ENCODE assay signal across 8 cellular contexts in the genomic region with DNA sequence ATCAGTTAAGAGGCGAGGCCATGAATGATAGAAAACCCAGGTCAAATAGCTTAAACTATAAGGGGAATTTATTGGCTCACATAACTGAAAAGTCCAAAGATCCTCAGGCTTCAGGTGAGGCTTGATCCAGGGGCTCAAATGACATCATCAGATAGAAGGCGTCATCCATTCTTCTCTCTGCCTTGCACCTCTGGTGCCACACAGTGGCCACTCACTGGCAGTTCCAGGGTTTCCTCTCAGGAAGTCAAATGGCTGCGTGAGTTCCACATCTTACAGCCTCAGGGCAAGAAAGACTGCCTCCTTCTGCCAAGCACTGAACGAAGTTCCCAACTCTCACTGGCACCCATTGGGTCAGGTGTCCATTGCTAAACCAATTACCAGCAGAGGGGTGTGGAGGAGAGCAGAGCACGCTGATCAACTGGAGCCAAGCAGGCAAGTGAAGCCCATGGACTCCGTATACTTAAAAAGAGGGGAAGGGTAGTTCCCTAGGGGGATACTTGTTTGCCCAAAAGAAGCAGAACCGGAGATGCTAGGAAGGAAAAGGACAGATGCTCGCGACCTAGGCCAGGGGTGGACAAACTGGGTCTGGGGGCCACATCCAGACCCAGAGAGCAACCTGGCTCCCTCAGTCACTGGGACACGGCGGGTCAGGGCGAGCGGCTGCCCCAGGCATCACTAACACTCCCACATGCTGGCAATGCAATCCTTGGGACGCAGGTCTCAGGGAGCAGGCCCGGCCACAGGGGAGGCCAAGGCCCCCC.
A peak's percentile ranks its signal among the peaks of the same experiment; 100 is the strongest.
DNase-seq lines count a peak whose midpoint lies in the region; ATAC-seq and TF ChIP-seq lines count a peak whose summit lies in the region.

No MANE protein-coding gene starts in this region.

- no peak for ATAC-seq in HG03457 (IDR thresholded peaks at IDR 0.05; ENCODE audit: unreplicated experiment)
- ATAC-seq in GM19395 (IDR thresholded peaks at IDR 0.05; ENCODE audit: unreplicated experiment), result no peak

- peak overlapping the region; percentile 59 to 68 for H3K27ac ChIP-seq in liver (ENCODE audit: low read depth in 1 of 2, low read length in 2 of 2)

- peak; percentile 82 for TF ChIP-seq CTCF in liver (IDR thresholded peaks at IDR 0.05; ENCODE audit: low read depth, low read length, missing input control)

- TF ChIP-seq RAD21 in liver (IDR thresholded peaks at IDR 0.05), result peak; percentile 96

- H3K4me3 ChIP-seq in liver (ENCODE audit: low read depth in 1 of 3, low read length in 3 of 3), result no peak overlapping the region

- no peak overlapping the region for H3K9ac ChIP-seq in liver (ENCODE audit: low read depth in 1 of 2, low read length in 2 of 2)

- DNase-seq in Caki2 (ENCODE audit: low read depth) (peak; percentile 12), HT1080 (ENCODE audit: low read depth) (peak; percentile 66), amniotic stem cell (lab: John Stamatoyannopoulos, UW) (peak; percentile 3), NCI-H1048 (lab: John Stamatoyannopoulos, UW) (no peak), inferior parietal cortex (ENCODE audit: extremely low spot score) (no peak)

- no peaks in the 10 kb centered on the region for H3K27me3 ChIP-seq in liver (ENCODE audit: control insufficient read depth in 4 of 4, insufficient read depth in 4 of 4, low read length in 3 of 4)

- 73% methylated on average over 15 of the region's 15 CpGs for WGBS in liver

- peaks cover 3 to 26% (median 25%) of the 10 kb centered on the region in 4 donors for H3K4me1 ChIP-seq in liver (ENCODE audit: control insufficient read depth in 4 of 4, insufficient read depth in 4 of 4, low read length in 3 of 4)

- no peaks in the 10 kb centered on the region for H3K9me3 ChIP-seq in liver (ENCODE audit: control insufficient read depth in 4 of 4, low read length in 3 of 4)

- no peaks in the 10 kb centered on the region for H3K36me3 ChIP-seq in liver (ENCODE audit: control insufficient read depth in 4 of 4, insufficient read depth in 3 of 4, low read depth in 1 of 4, low read length in 3 of 4)

- in situ Hi-C loops in Caki2 (cut with HindIII; ENCODE audit: low pct_unique_long_range_greater_than_20kb, low sequenced_read_pairs), result no loop called here

TF ChIP-seq in liver, 16 proteins besides CTCF, POLR2A, EP300 and RAD21:
- TF ChIP-seq, protein P1, sequence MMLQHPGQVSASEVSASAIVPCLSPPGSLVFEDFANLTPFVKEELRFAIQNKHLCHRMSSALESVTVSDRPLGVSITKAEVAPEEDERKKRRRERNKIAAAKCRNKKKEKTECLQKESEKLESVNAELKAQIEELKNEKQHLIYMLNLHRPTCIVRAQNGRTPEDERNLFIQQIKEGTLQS (IDR thresholded peaks at IDR 0.05), result peak; percentile 93
- peak; percentile 40 to 68 for TF ChIP-seq HNF4A (conservative IDR thresholded peaks at IDR 0.05)
- peak; percentile 93 to 97 for TF ChIP-seq JUND (IDR thresholded peaks at IDR 0.05)
- TF ChIP-seq TAF1 (conservative IDR thresholded peaks at IDR 0.05), result no peak

Comparison
In these comparisons a context has a peak if more than half of its experiments do, and no peak if none do; other contexts are left out.
1. DNase-seq: peak in Caki2 (single experiment), HT1080 (single experiment) and amniotic stem cell (single experiment); none in NCI-H1048 (single experiment) and inferior parietal cortex (single experiment).